In genomic region chr4:37429906-37430305, GRCh38 we compare ENCODE assay signal across 15 cellular contexts.
DNase-seq lines count a peak whose midpoint lies in the region; ATAC-seq, FAIRE-seq and TF ChIP-seq lines count a peak whose summit lies in the region.
"Had no signal": no experiment of that assay in that cellular context is flagged by ENCODE, and none has a peak within 500 bp of the region (broad histone marks: within the 10 kb centered on the region; RNA-seq: fewer than 3 reads in every experiment).

No MANE protein-coding gene starts in this region.

- peaks cover 54% of the 10 kb centered on the region for H3K4me1 Mint-ChIP-seq in progenitor cell of endocrine pancreas (ENCODE audit: low read depth)
- H3K4me1 Mint-ChIP-seq: CD4-positive, CD25-positive, alpha-beta regulatory T cell had no signal

- H3K4me1 ChIP-seq in HepG2 (ENCODE audit: insufficient read depth, low read length): peaks cover 70% of the 10 kb centered on the region
- H3K4me1 ChIP-seq in right lobe of liver: peaks cover 0 to 66% (median 21%) of the 10 kb centered on the region in 4 donors
- no peaks in the 10 kb centered on the region for H3K4me1 ChIP-seq in colonic mucosa

- no peak for DNase-seq in HepG2 (ENCODE audit: low spot score)
- DNase-seq in right lobe of liver: no peak
- no peak for DNase-seq in colonic mucosa
- DNase-seq in progenitor cell of endocrine pancreas (ENCODE audit: low spot score, unreplicated experiment): no peak
- DNase-seq in Kasumi-1 (lab: John Stamatoyannopoulos, UW): no peak
- no peak for DNase-seq in ecto neural progenitor cell (ENCODE audit: low spot score)
- DNase-seq: ACHN; CD4-positive, CD25-positive, alpha-beta regulatory T cell; DMS79; HCEC 1CT had no signal

- H3K36me3 Mint-ChIP-seq in progenitor cell of endocrine pancreas (ENCODE audit: insufficient read depth): no peaks in the 10 kb centered on the region
- H3K36me3 Mint-ChIP-seq: CD4-positive, CD25-positive, alpha-beta regulatory T cell had no signal

- H3K36me3 ChIP-seq in HepG2 (replicated peaks in 1 of 2; ENCODE audit: control insufficient read depth in 1 of 2, insufficient read depth in 2 of 2, low read length in 2 of 2) (no peaks in the 10 kb centered on the region), right lobe of liver (no peaks in the 10 kb centered on the region), colonic mucosa (no peaks in the 10 kb centered on the region)
- H3K36me3 ChIP-seq: BLaER1 treated with 17β-estradiol and CSF1 and Interleukin-3, amounts not matched to agents 10 nM and 100 nM had no signal

- no peaks in the 10 kb centered on the region for H4K20me1 ChIP-seq in HepG2 (ENCODE audit: insufficient read depth, low read length)
- H4K20me1 ChIP-seq: BLaER1 treated with 17β-estradiol and CSF1 and Interleukin-3, amounts not matched to agents 10 nM and 100 nM had no signal

- H3K4me3 ChIP-seq in HepG2 (replicated peaks in 1 of 3; ENCODE audit: insufficient read depth in 1 of 3, low read depth in 2 of 3, low read length in 3 of 3): no peak overlapping the region
- no peak overlapping the region for H3K4me3 ChIP-seq in right lobe of liver
- H3K4me3 ChIP-seq in colonic mucosa: no peak overlapping the region
- H3K4me3 ChIP-seq: BLaER1 treated with 17β-estradiol and CSF1 and Interleukin-3, amounts not matched to agents 10 nM and 100 nM; K562 had no signal

- no peak overlapping the region for H3K4me2 ChIP-seq in HepG2 (ENCODE audit: low read depth, low read length)

- no peak overlapping the region for H2AFZ ChIP-seq in HepG2 (ENCODE audit: low read length)

- H3K27me3 Mint-ChIP-seq in progenitor cell of endocrine pancreas: no peaks in the 10 kb centered on the region

- H3K9me3 ChIP-seq in HepG2 (ENCODE audit: low read length) (no peaks in the 10 kb centered on the region), right lobe of liver (no peaks in the 10 kb centered on the region), colonic mucosa (no peaks in the 10 kb centered on the region)
- H3K9me3 ChIP-seq: BLaER1 treated with 17β-estradiol and CSF1 and Interleukin-3, amounts not matched to agents 10 nM and 100 nM had no signal

- H3K79me2 ChIP-seq in HepG2 (ENCODE audit: insufficient read depth, low read length): no peaks in the 10 kb centered on the region

- no peak overlapping the region for H3K9ac ChIP-seq in HepG2 (ENCODE audit: insufficient read depth, low read depth, low read length)
- H3K9ac ChIP-seq in colonic mucosa (ENCODE audit: low read depth in 2 of 2, low read length in 2 of 2): no peak overlapping the region
- H3K9ac ChIP-seq: BLaER1 treated with 17β-estradiol and CSF1 and Interleukin-3, amounts not matched to agents 10 nM and 100 nM had no signal

- TF ChIP-seq CTCF in HepG2 (CRISPR knock-in tag; IDR thresholded peaks at IDR 0.05) (no peak), right lobe of liver (IDR thresholded peaks at IDR 0.05) (no peak), colonic mucosa (IDR thresholded peaks at IDR 0.05) (no peak), progenitor cell of endocrine pancreas (IDR thresholded peaks at IDR 0.05; ENCODE audit: unreplicated experiment) (no peak)

- ATAC-seq in HepG2 (no peak), right lobe of liver (no peak), GM21360 (IDR thresholded peaks at IDR 0.05; ENCODE audit: unreplicated experiment) (no peak)
- ATAC-seq: K562 had no signal

- no peaks in the 10 kb centered on the region for H3K9me3 Mint-ChIP-seq in progenitor cell of endocrine pancreas (ENCODE audit: low read depth)
- H3K9me3 Mint-ChIP-seq: CD4-positive, CD25-positive, alpha-beta regulatory T cell had no signal

- FAIRE-seq in HepG2 (lab: Jason Lieb, UNC): no peak
- FAIRE-seq: GM12891, K562 had no signal

- POLR2A ChIA-PET in HepG2 (lab: Yijun Ruan, JAX): no interaction called here

- H3K4me3 Mint-ChIP-seq in progenitor cell of endocrine pancreas (ENCODE audit: low read depth): no peak overlapping the region
- H3K4me3 Mint-ChIP-seq: CD4-positive, CD25-positive, alpha-beta regulatory T cell had no signal

- no peak for TF ChIP-seq RAD21 in HepG2 (CRISPR knock-in tag; IDR thresholded peaks at IDR 0.05)

- no peak overlapping the region for H3K27ac ChIP-seq in HepG2 (ENCODE audit: extremely low read length, insufficient read depth, low read length)
- H3K27ac ChIP-seq in right lobe of liver: peak overlapping the region in 1 of 3 donors; percentile 84
- peak overlapping the region; percentile 82 for H3K27ac ChIP-seq in colonic mucosa
- H3K27ac ChIP-seq: BLaER1 treated with 17β-estradiol and CSF1 and Interleukin-3, amounts not matched to agents 10 nM and 100 nM; HL-60 had no signal

- TF ChIP-seq POLR2A in HepG2 (IDR thresholded peaks at IDR 0.05; ENCODE audit: insufficient read depth in 1 of 2, low read depth in 2 of 2, low read length in 2 of 2) (no peak), right lobe of liver (IDR thresholded peaks at IDR 0.05) (no peak)

- in situ Hi-C loops in HepG2 (cut with HindIII; ENCODE audit: extremely low pct_ligation_motif_present, low pct_unique_long_range_greater_than_20kb): no loop called here

- BruUV-seq in HepG2 (replicated peaks; lab: Mats Ljungman, UMichigan): no TSS peak

- peak overlapping the region; percentile 50 for H3K27ac Mint-ChIP-seq in progenitor cell of endocrine pancreas
- H3K27ac Mint-ChIP-seq: CD4-positive, CD25-positive, alpha-beta regulatory T cell had no signal

- no peak for TF ChIP-seq EP300 in HepG2 (IDR thresholded peaks at IDR 0.05; ENCODE audit: low read depth in 2 of 2, low read length in 2 of 2)
- no peak for TF ChIP-seq EP300 in HepG2 (CRISPR knock-in tag; IDR thresholded peaks at IDR 0.05; ENCODE audit: borderline replicate concordance)

- CTCF ChIA-PET in HepG2 (lab: Yijun Ruan, JAX; ENCODE audit: low intra/inter-chr PET ratio, low total read pairs): no interaction called here

- intact Hi-C loops in HepG2 (cut with micrococcal nuclease; ENCODE audit: unreplicated experiment): loop anchor here (10.0 kb wide), 1 partner anchor 375 kb away; no protein-coding TSS in a partner anchor
- intact Hi-C loops in right lobe of liver (cut with DNase I): no loop called here
- intact Hi-C loops in colonic mucosa (cut with DNase I): no loop called here

- no peaks in the 10 kb centered on the region for H3K27me3 ChIP-seq in HepG2 (ENCODE audit: control insufficient read depth in 1 of 2, insufficient read depth in 2 of 2, low read length in 2 of 2)
- no peaks in the 10 kb centered on the region for H3K27me3 ChIP-seq in right lobe of liver
- H3K27me3 ChIP-seq in colonic mucosa: no peaks in the 10 kb centered on the region
- H3K27me3 ChIP-seq: BLaER1 treated with 17β-estradiol and CSF1 and Interleukin-3, amounts not matched to agents 10 nM and 100 nM had no signal

TF ChIP-seq in HepG2, 621 proteins besides CTCF, POLR2A, EP300 and RAD21:
- no peak for TF ChIP-seq GABPB1 (CRISPR knock-in tag; IDR thresholded peaks at IDR 0.05)
- TF ChIP-seq ATF7 (IDR thresholded peaks at IDR 0.05): peak; percentile 59; the same call in 1 of the 2 replicates
- no peak for TF ChIP-seq ATF7 (CRISPR knock-in tag; IDR thresholded peaks at IDR 0.05)
